2 cellular contexts compared by ENCODE assay signal in the genomic region with DNA sequence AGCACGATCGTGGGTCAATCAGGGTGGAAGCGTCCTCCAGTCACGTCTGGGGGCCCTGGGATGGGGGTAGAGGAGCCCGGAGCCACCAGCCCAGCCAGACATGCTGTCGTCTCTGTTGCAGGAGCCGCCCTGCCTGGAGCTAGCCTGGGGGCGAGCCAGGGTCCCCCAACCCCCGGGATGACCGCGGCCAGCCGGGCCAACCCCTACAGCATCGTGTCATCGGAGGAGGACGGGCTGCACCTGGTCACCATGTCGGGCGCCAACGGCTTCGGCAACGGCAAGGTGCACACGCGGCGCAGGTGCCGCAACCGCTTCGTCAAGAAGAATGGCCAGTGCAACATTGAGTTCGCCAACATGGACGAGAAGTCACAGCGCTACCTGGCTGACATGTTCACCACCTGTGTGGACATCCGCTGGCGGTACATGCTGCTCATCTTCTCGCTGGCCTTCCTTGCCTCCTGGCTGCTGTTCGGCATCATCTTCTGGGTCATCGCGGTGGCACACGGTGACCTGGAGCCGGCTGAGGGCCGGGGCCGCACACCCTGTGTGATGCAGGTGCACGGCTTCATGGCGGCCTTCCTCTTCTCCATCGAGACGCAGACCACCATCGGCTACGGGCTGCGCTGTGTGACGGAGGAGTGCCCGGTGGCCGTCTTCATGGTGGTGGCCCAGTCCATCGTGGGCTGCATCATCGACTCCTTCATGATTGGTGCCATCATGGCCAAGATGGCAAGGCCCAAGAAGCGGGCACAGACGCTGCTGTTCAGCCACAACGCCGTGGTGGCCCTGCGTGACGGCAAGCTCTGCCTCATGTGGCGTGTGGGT. TPM values are rescaled to one million over a fixed set of nuclear protein-coding genes. Genes with fewer than 3 reads are reported as not detected.
"Had no signal": no experiment of that assay in that cellular context is flagged by ENCODE, and none has a peak within 500 bp of the region (broad histone marks: within the 10 kb centered on the region; RNA-seq: fewer than 3 reads in every experiment).

No MANE protein-coding gene starts in this region.

RNA-seq across cellular contexts. Expression of gene KCNJ12, which starts 39.2 kb away (rescaled TPM):
- polyA plus RNA-seq: IgD-negative memory B cell, K562 had no signal
